Comparison of ENCODE assay signal across 17 cellular contexts in genomic region chr9:92154016-92154415, GRCh38.
"Had no signal": no experiment of that assay in that cellular context is flagged by ENCODE, and none has a peak within 500 bp of the region (broad histone marks: within the 10 kb centered on the region; RNA-seq: fewer than 3 reads in every experiment).

No MANE protein-coding gene starts in this region.

- H3K4me3 ChIP-seq: cardiac muscle cell, prostate gland, SJSA1, thoracic aorta had no signal

- H3K36me3 ChIP-seq: cardiac muscle cell, prostate gland, SJSA1, thoracic aorta had no signal

- H3K9me3 ChIP-seq: prostate gland, SJSA1, thoracic aorta had no signal

- H3K4me1 ChIP-seq: prostate gland had no signal

- ATAC-seq: activated CD4-positive, alpha-beta T cell treated with anti-CD3 and anti-CD28 coated beads for 36 hours; left ventricle myocardium superior; naive thymus-derived CD8-positive, alpha-beta T cell; sciatic nerve; stimulated activated naive CD8-positive, alpha-beta T cell treated with anti-CD3 and anti-CD28 coated beads, Interleukin-15, amount 100 ng/mL, for 72 hours had no signal

- H3K27me3 ChIP-seq: cardiac muscle cell, SJSA1 had no signal

- H3K27ac ChIP-seq: cardiac muscle cell, prostate gland, thoracic aorta had no signal

- DNase-seq: activated CD4-positive, alpha-beta memory T cell treated with anti-CD3 and anti-CD28 coated beads, Interleukin-2, amount 10 ng/mL, durations not matched to agents 7 days and 5 days; activated CD4-positive, alpha-beta T cell treated with anti-CD3 and anti-CD28 coated beads for 36 hours; activated gamma-delta T cell treated with Interleukin-2 at 50 U/mL for 16 hours; activated T-cell treated with anti-CD3 and anti-CD28 coated beads, Interleukin-2, amount 50 U/mL, for 48 hours; aorta; kidney; left ventricle myocardium superior; midbrain; naive thymus-derived CD8-positive, alpha-beta T cell; stimulated activated CD4-positive, alpha-beta T cell treated with anti-CD3 and anti-CD28 coated beads, Interleukin-15, amount 100 ng/mL, for 24 hours; stimulated activated CD4-positive, alpha-beta T cell treated with anti-CD3 and anti-CD28 coated beads, Interleukin-4, amount 100 ng/mL, for 24 hours; stimulated activated naive CD8-positive, alpha-beta T cell treated with anti-CD3 and anti-CD28 coated beads, Interleukin-15, amount 100 ng/mL, for 72 hours had no signal
